18 cellular contexts compared by ENCODE assay signal in the genomic region with DNA sequence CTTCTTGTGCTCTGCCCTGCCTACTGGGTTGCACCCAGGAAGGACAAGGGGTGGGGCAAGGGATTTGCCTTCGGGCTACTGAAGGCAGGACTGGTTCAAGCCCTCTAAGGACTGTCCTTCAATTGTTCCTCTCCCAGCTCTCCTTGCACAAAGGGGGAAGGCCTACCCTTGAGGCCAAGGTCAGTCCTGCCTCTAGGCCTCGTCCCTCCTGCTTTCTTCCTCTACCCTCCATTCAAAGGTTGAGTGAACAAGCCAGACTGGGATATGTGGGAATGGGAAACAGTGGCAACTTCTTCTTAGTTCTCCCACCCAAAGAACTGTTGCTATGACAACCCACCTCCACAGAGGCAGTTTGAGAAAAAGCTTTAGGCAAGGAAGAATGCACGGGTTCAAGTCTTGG. TPM values are rescaled to one million over a fixed set of nuclear protein-coding genes. Genes with fewer than 3 reads are reported as not detected.
DNase-seq lines count a peak whose midpoint lies in the region; FAIRE-seq and TF ChIP-seq lines count a peak whose summit lies in the region.
"Had no signal": no experiment of that assay in that cellular context is flagged by ENCODE, and none has a peak within 500 bp of the region (broad histone marks: within the 10 kb centered on the region; RNA-seq: fewer than 3 reads in every experiment).

No MANE protein-coding gene starts in this region.

- no peak overlapping the region for H2AFZ ChIP-seq in keratinocyte (ENCODE audit: control insufficient read depth, low read length)

- peaks cover 25% of the 10 kb centered on the region for H3K4me1 ChIP-seq in keratinocyte (ENCODE audit: control insufficient read depth, extremely low read depth, insufficient read depth, low read length)

- H3K9ac ChIP-seq in keratinocyte (ENCODE audit: control insufficient read depth, extremely low read depth, insufficient read depth, low read length), result no peak overlapping the region

- peaks cover 37% of the 10 kb centered on the region for H3K4me1 Mint-ChIP-seq in HFFc6 (ENCODE audit: low read depth)

- H3K27ac ChIP-seq in dorsolateral prefrontal cortex, result peak overlapping the region in 58 of 59 donors; percentile 4 to 99 (median 94)
- H3K27ac ChIP-seq in keratinocyte (ENCODE audit: control insufficient read depth, insufficient read depth, low read length), result no peak overlapping the region
- H3K27ac ChIP-seq in substantia nigra (ENCODE audit: low read depth, low read length, poor library complexity, severe bottlenecking), result peak overlapping the region; percentile 58

- no peaks in the 10 kb centered on the region for H3K36me3 Mint-ChIP-seq in HFFc6 (ENCODE audit: low read depth)

- H3K27me3 ChIP-seq in dorsolateral prefrontal cortex, result no peaks in the 10 kb centered on the region
- H3K27me3 ChIP-seq in keratinocyte (ENCODE audit: control insufficient read depth, extremely low read depth, insufficient read depth, low read length), result no peaks in the 10 kb centered on the region

- H3K4me3 ChIP-seq in dorsolateral prefrontal cortex (peak overlapping the region in 38 of 59 donors; percentile 0 to 99 (median 56)), keratinocyte (ENCODE audit: control insufficient read depth in 2 of 3, extremely low read depth in 1 of 3, insufficient read depth in 2 of 3, low read depth in 1 of 3, low read length in 3 of 3) (peak overlapping the region in 1 of 3 experiments; percentile 5)

- H3K4me2 ChIP-seq in keratinocyte (ENCODE audit: control insufficient read depth, extremely low read depth, insufficient read depth, low read depth, low read length), result peak overlapping the region; percentile 96

- intact Hi-C loops in dorsolateral prefrontal cortex (cut with DNase I), result no loop called here

- H3K27ac Mint-ChIP-seq in HFFc6, result peak overlapping the region; percentile 64; the same call in 1 of the 2 replicates

- no peaks in the 10 kb centered on the region for H3K9me3 Mint-ChIP-seq in HFFc6

- peaks cover 24% of the 10 kb centered on the region for H3K79me2 ChIP-seq in keratinocyte (ENCODE audit: control insufficient read depth, insufficient read depth, low read length)

- no peaks in the 10 kb centered on the region; the same call in 1 of the 2 replicates for H3K27me3 Mint-ChIP-seq in HFFc6 (ENCODE audit: insufficient read depth)

- no peaks in the 10 kb centered on the region for H3K9me3 ChIP-seq in keratinocyte (ENCODE audit: control insufficient read depth, low read depth, low read length)

- dilution Hi-C loops in keratinocyte (cut with MboI; ENCODE audit: extremely low pct_ligation_motif_present, low sequenced_read_pairs), result no loop called here

- peak overlapping the region; percentile 97; the same call in 1 of the 2 replicates for H3K4me3 Mint-ChIP-seq in HFFc6

- H3K9me1 ChIP-seq in keratinocyte (ENCODE audit: control insufficient read depth, extremely low read depth, insufficient read depth, low read length), result no peaks in the 10 kb centered on the region

- H4K20me1 ChIP-seq in keratinocyte (ENCODE audit: control insufficient read depth, extremely low read depth, insufficient read depth, low read length), result no peaks in the 10 kb centered on the region

- TF ChIP-seq CTCF in HFFc6 (IDR thresholded peaks at IDR 0.05), result no peak
- TF ChIP-seq CTCF in dorsolateral prefrontal cortex (IDR thresholded peaks at IDR 0.05 in 54 of 56, conservative IDR thresholded peaks at IDR 0.05 in 2 of 56; ENCODE audit: low read depth in 1 of 56, partially characterized antibody in 56 of 56), result no peak
- no peak for TF ChIP-seq CTCF in keratinocyte (optimal IDR thresholded peaks at IDR 0.05 in 1 of 3, IDR thresholded peaks at IDR 0.05 in 1 of 3, conservative IDR thresholded peaks at IDR 0.05 in 1 of 3; ENCODE audit: extremely low read depth in 1 of 3, insufficient read depth in 2 of 3, low read length in 3 of 3)

- no peaks in the 10 kb centered on the region for H3K36me3 ChIP-seq in keratinocyte (ENCODE audit: control insufficient read depth in 2 of 2, extremely low read depth in 1 of 2, insufficient read depth in 2 of 2, low read length in 2 of 2)

- peak; percentile 72 for FAIRE-seq in keratinocyte (lab: Jason Lieb, UNC)

- no peak for DNase-seq in HFFc6
- no peak for DNase-seq in dorsolateral prefrontal cortex
- no peak for DNase-seq in keratinocyte (ENCODE audit: low read depth, low spot score)
- DNase-seq in substantia nigra (lab: John Stamatoyannopoulos, UW), result no peak
- DNase-seq in medulla oblongata (ENCODE audit: extremely low spot score), result no peak
- DNase-seq in NCI-H1436 treated with DMSO at 0.1 percent for 48 hours (lab: John Stamatoyannopoulos, UW), result no peak
- no peak for DNase-seq in MV-4-11 (lab: John Stamatoyannopoulos, UW)
- no peak for DNase-seq in NCI-H1436 (lab: John Stamatoyannopoulos, UW)
- DNase-seq: activated gamma-delta T cell treated with Interleukin-2 at 50 U/mL for 16 hours; NCI-H1930; NCI-H510A; SIG-M5; stimulated activated naive CD4-positive, alpha-beta T cell; T1000 had no signal

RNA-seq across cellular contexts. Expression of a gene that starts 2.7 kb away (rescaled TPM):
- total RNA-seq in HFFc6 (2021; fragmentation: NEBNext Ultra II Directional; extraction: Animal tissue kit (Norgen Biotek cat#: 25700)), result 1 to 10 TPM; 2.2 to 4.7 (median 3.9) TPM
- total RNA-seq in dorsolateral prefrontal cortex, result 10 to 100 TPM; 15.7 to 34.1 (median 24.1) TPM
- polyA plus RNA-seq in keratinocyte, result 3.5 to 4.5 TPM (median 4.1 TPM) in 3 replicates
- 0.47 TPM for polyA plus RNA-seq in keratinocyte (2011; ENCODE audit: low read depth)
- 1.9 and 2.2 TPM in 2 replicates for polyA plus RNA-seq in keratinocyte (2011; cell fraction: cytosol; rRNA removed)
- polyA plus RNA-seq in keratinocyte (2011; cell fraction: nucleus; rRNA removed), result 5.3 and 7.1 TPM in 2 replicates
- polyA plus RNA-seq in keratinocyte (2012; ENCODE audit: low replicate concordance), result 0.93 and 2.1 TPM in 2 replicates
- 2.4 to 3.4 TPM (median 3.4 TPM) in 3 replicates for polyA minus RNA-seq in keratinocyte
- polyA minus RNA-seq in keratinocyte (2011; cell fraction: cytosol; rRNA and poly(A)+ RNA removed), result 1.3 TPM
- 1.8 and 3.0 TPM in 2 replicates for polyA minus RNA-seq in keratinocyte (2011; cell fraction: nucleus; rRNA and poly(A)+ RNA removed)

RNA-seq across cellular contexts. Expression of a gene that starts 7.6 kb away (rescaled TPM):
- total RNA-seq in HFFc6 (2021; fragmentation: NEBNext Ultra II Directional; extraction: Animal tissue kit (Norgen Biotek cat#: 25700)), result 100 to 1,000 TPM; 103 to 125 (median 119) TPM
- 100 to 1,000 TPM in 32 of 120 experiments, 10 to 100 TPM in 88; 58.7 to 145 (median 92.1) TPM for total RNA-seq in dorsolateral prefrontal cortex
- 49.6 to 64.6 TPM (median 60.9 TPM) in 3 replicates for polyA plus RNA-seq in keratinocyte
- 12.7 TPM for polyA plus RNA-seq in keratinocyte (2011; ENCODE audit: low read depth)
- polyA plus RNA-seq in keratinocyte (2011; cell fraction: cytosol; rRNA removed), result 35.6 and 44.8 TPM in 2 replicates
- polyA plus RNA-seq in keratinocyte (2011; cell fraction: nucleus; rRNA removed), result 66.8 and 76.4 TPM in 2 replicates
- polyA plus RNA-seq in keratinocyte (2012; ENCODE audit: low replicate concordance), result 40.0 and 71.7 TPM in 2 replicates
- 48.6 to 94.7 TPM (median 54.7 TPM) in 3 replicates for polyA minus RNA-seq in keratinocyte
- polyA minus RNA-seq in keratinocyte (2011; cell fraction: cytosol; rRNA and poly(A)+ RNA removed), result 47.2 TPM
- polyA minus RNA-seq in keratinocyte (2011; cell fraction: nucleus; rRNA and poly(A)+ RNA removed), result 34.8 and 41.8 TPM in 2 replicates

RNA-seq across cellular contexts. Expression of a gene that starts 29.5 kb away (rescaled TPM):
- not detected for total RNA-seq in HFFc6 (2021; fragmentation: NEBNext Ultra II Directional; extraction: Animal tissue kit (Norgen Biotek cat#: 25700))
- total RNA-seq in dorsolateral prefrontal cortex, result not detected
- polyA plus RNA-seq in keratinocyte, result not detected in 3 replicates
- not detected for polyA plus RNA-seq in keratinocyte (2011; ENCODE audit: low read depth)
- not detected in 2 replicates for polyA plus RNA-seq in keratinocyte (2011; cell fraction: cytosol; rRNA removed)
- polyA plus RNA-seq in keratinocyte (2011; cell fraction: nucleus; rRNA removed), result not detected in 2 replicates
- polyA plus RNA-seq in keratinocyte (2012; ENCODE audit: low replicate concordance), result not detected in 2 replicates
- polyA minus RNA-seq in keratinocyte, result not detected in 3 replicates
- not detected for polyA minus RNA-seq in keratinocyte (2011; cell fraction: cytosol; rRNA and poly(A)+ RNA removed)
- not detected in 2 replicates for polyA minus RNA-seq in keratinocyte (2011; cell fraction: nucleus; rRNA and poly(A)+ RNA removed)
- total RNA-seq: dermis microvascular lymphatic vessel endothelial cell, M059J, mucosa of gallbladder, omental fat pad had no signal

RNA-seq across cellular contexts. Expression of a gene that starts 30.9 kb away (rescaled TPM):
- total RNA-seq in HFFc6 (2021; fragmentation: NEBNext Ultra II Directional; extraction: Animal tissue kit (Norgen Biotek cat#: 25700)), result 1 to 10 TPM in 3 of 6 experiments, under 1 TPM in 3; 0.80 to 1.9 (median 1.1) TPM
- 1 to 10 TPM in 113 of 120 experiments, under 1 TPM in 7; 0.32 to 5.8 (median 2.6) TPM for total RNA-seq in dorsolateral prefrontal cortex
- polyA plus RNA-seq in keratinocyte, result 312 to 376 TPM (median 362 TPM) in 3 replicates
- 86.1 TPM for polyA plus RNA-seq in keratinocyte (2011; ENCODE audit: low read depth)
- 402 and 490 TPM in 2 replicates for polyA plus RNA-seq in keratinocyte (2011; cell fraction: cytosol; rRNA removed)
- 869 and 873 TPM in 2 replicates for polyA plus RNA-seq in keratinocyte (2011; cell fraction: nucleus; rRNA removed)
- 85.3 and 177 TPM in 2 replicates for polyA plus RNA-seq in keratinocyte (2012; ENCODE audit: low replicate concordance)
- 327 to 474 TPM (median 467 TPM) in 3 replicates for polyA minus RNA-seq in keratinocyte
- 249 TPM for polyA minus RNA-seq in keratinocyte (2011; cell fraction: cytosol; rRNA and poly(A)+ RNA removed)
- 322 and 407 TPM in 2 replicates for polyA minus RNA-seq in keratinocyte (2011; cell fraction: nucleus; rRNA and poly(A)+ RNA removed)

RNA-seq across cellular contexts. Expression of a gene that starts 41.8 kb away (rescaled TPM):
- total RNA-seq in HFFc6 (2021; fragmentation: NEBNext Ultra II Directional; extraction: Animal tissue kit (Norgen Biotek cat#: 25700)), result 10 to 100 TPM in 1 of 6 experiments, 1 to 10 TPM in 5; 3.8 to 10.9 (median 8.3) TPM
- 10 to 100 TPM in 1 of 120 experiments, 1 to 10 TPM in 118, under 1 TPM in 1; 0.89 to 10.5 (median 4.8) TPM for total RNA-seq in dorsolateral prefrontal cortex
- 0.42 to 5.1 TPM (median 3.8 TPM) in 3 replicates for polyA plus RNA-seq in keratinocyte
- polyA plus RNA-seq in keratinocyte (2011; ENCODE audit: low read depth), result 0.74 TPM
- polyA plus RNA-seq in keratinocyte (2011; cell fraction: cytosol; rRNA removed), result 0.98 and 1.2 TPM in 2 replicates
- polyA plus RNA-seq in keratinocyte (2011; cell fraction: nucleus; rRNA removed), result 4.2 and 4.4 TPM in 2 replicates
- polyA plus RNA-seq in keratinocyte (2012; ENCODE audit: low replicate concordance), result 0.24 and 4.0 TPM in 2 replicates
- 2.1 to 6.8 TPM (median 5.0 TPM) in 3 replicates for polyA minus RNA-seq in keratinocyte
- not detected for polyA minus RNA-seq in keratinocyte (2011; cell fraction: cytosol; rRNA and poly(A)+ RNA removed)
- 1.5 and 2.9 TPM in 2 replicates for polyA minus RNA-seq in keratinocyte (2011; cell fraction: nucleus; rRNA and poly(A)+ RNA removed)
